ENCODE assay signal across 8 cellular contexts in the genomic region with DNA sequence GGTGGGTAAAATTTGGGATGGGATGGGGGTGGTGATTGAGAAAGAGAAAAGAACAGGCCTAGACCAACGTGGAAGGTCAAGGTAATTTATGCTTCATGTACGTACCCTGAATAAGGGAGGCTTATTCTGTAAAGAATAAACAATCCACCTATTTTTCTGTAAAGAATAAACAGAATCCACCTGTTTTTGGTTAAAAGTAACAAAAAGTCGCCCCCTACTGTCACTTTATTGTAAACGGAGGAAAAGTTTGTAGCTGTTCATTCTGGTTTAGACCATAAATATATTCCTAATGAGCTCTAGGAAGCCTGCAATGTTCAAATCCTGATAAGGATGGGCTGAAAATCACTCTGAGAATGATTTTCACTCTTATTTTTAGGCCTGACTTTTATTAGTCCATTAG. TPM values are rescaled to one million over a fixed set of nuclear protein-coding genes. Genes with fewer than 3 reads are reported as not detected.
DNase-seq lines count a peak whose midpoint lies in the region; ATAC-seq and TF ChIP-seq lines count a peak whose summit lies in the region.

No MANE protein-coding gene starts in this region.

- no peak overlapping the region for H3K27ac Mint-ChIP-seq in memory B cell
- no peak overlapping the region for H3K27ac Mint-ChIP-seq in activated T-cell treated with anti-CD3 and anti-CD28 coated beads, Interleukin-2, amount 50 U/mL, for 24 hours

- no peak overlapping the region for H3K4me3 Mint-ChIP-seq in memory B cell
- no peak overlapping the region for H3K4me3 Mint-ChIP-seq in activated T-cell treated with anti-CD3 and anti-CD28 coated beads, Interleukin-2, amount 50 U/mL, for 24 hours

- H3K9me3 Mint-ChIP-seq in memory B cell = no peaks in the 10 kb centered on the region
- H3K9me3 Mint-ChIP-seq in activated T-cell treated with anti-CD3 and anti-CD28 coated beads, Interleukin-2, amount 50 U/mL, for 24 hours = no peaks in the 10 kb centered on the region

- in situ Hi-C loops in astrocyte of the spinal cord (cut with HindIII; ENCODE audit: low sequenced_read_pairs) = no loop called here

- peak; percentile 41 for TF ChIP-seq CTCF in astrocyte of the spinal cord (IDR thresholded peaks at IDR 0.05; ENCODE audit: low read depth, low read length)

- H3K36me3 Mint-ChIP-seq in memory B cell = peaks cover 9% of the 10 kb centered on the region
- peaks cover 23% of the 10 kb centered on the region for H3K36me3 Mint-ChIP-seq in activated T-cell treated with anti-CD3 and anti-CD28 coated beads, Interleukin-2, amount 50 U/mL, for 24 hours (ENCODE audit: low read depth)

- DNase-seq in COR-L47 (lab: John Stamatoyannopoulos, UW) (peak; percentile 31), HT1080 (ENCODE audit: low read depth) (peak; percentile 23), astrocyte of the spinal cord (ENCODE audit: low read depth, low spot score) (peak; percentile 38), memory B cell (ENCODE audit: low spot score in 2 of 2) (peak in 1 of 2 donors; percentile 35), NCI-H187 treated with DMSO at 0.1 percent for 48 hours (lab: John Stamatoyannopoulos, UW) (no peak)
- no peak for DNase-seq in activated T-cell treated with anti-CD3 and anti-CD28 coated beads, Interleukin-2, amount 50 U/mL, for 24 hours

- H3K27me3 Mint-ChIP-seq in memory B cell = no peaks in the 10 kb centered on the region
- no peaks in the 10 kb centered on the region for H3K27me3 Mint-ChIP-seq in activated T-cell treated with anti-CD3 and anti-CD28 coated beads, Interleukin-2, amount 50 U/mL, for 24 hours

- no peak overlapping the region for H3K4me3 ChIP-seq in astrocyte of the spinal cord (ENCODE audit: low read depth, low read length)

- ATAC-seq in memory B cell (ENCODE audit: low read depth) (peak; percentile 37), HG03108 (IDR thresholded peaks at IDR 0.05; ENCODE audit: unreplicated experiment) (no peak), HG03095 (IDR thresholded peaks at IDR 0.05; ENCODE audit: unreplicated experiment) (no peak)

- H3K4me1 Mint-ChIP-seq in memory B cell = peaks cover 5% of the 10 kb centered on the region
- H3K4me1 Mint-ChIP-seq in activated T-cell treated with anti-CD3 and anti-CD28 coated beads, Interleukin-2, amount 50 U/mL, for 24 hours (ENCODE audit: low read depth) = peaks cover 9% of the 10 kb centered on the region

RNA-seq across cellular contexts. Expression of a gene that starts 23.5 kb away (rescaled TPM):
- 16.4 and 22.9 TPM in 2 replicates for total RNA-seq in HT1080 (2014; rRNA removed; shearing (Covaris generic))
- 23.2 and 24.2 TPM in 2 replicates for polyA plus RNA-seq in HT1080 (2015; cell fraction: cytosol; rRNA removed)
- polyA plus RNA-seq in HT1080 (2015; cell fraction: nucleus; rRNA removed) = 24.2 and 26.8 TPM in 2 replicates

RNA-seq across cellular contexts. Expression of a gene that starts 24.1 kb away (rescaled TPM):
- total RNA-seq in HT1080 (2014; rRNA removed; shearing (Covaris generic)) = 34.9 and 46.4 TPM in 2 replicates
- polyA plus RNA-seq in HT1080 (2015; cell fraction: cytosol; rRNA removed) = 43.8 and 61.3 TPM in 2 replicates
- polyA plus RNA-seq in HT1080 (2015; cell fraction: nucleus; rRNA removed) = 19.5 and 20.2 TPM in 2 replicates

Comparison
In these comparisons a context has a peak if more than half of its experiments do, and no peak if none do; other contexts are left out.
1. DNase-seq: peak in COR-L47 (single experiment), HT1080 (single experiment) and astrocyte of the spinal cord (single experiment); none in NCI-H187 treated with DMSO at 0.1 percent for 48 hours (single experiment) and activated T-cell treated with anti-CD3 and anti-CD28 coated beads, Interleukin-2, amount 50 U/mL, for 24 hours (single experiment).